In the genomic region with DNA sequence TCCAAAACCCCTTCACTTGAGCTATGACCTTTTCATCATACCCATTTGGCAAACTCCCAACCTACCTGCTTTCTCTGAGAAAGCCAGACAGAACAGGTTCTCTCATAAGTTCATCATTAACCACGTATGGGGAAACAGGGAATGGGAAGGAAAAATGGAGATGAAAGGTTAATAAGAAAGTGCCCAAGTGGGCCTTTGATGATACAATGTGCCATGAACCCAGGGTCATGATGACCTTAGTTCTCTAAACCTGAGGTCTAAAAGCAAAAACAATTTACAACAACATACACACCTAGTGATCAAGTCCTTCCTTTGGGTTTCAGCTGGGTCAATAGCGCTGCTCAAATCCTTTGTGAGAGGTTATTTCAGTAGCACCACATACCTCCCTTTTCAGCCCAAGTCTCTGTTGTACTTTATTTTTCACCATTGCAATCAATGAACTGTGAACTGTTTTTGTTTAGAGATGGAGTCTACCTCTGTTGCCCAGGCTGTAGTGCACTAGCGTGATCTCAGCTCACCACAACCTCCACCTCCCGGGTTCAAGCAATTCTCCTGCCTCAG, we compare ENCODE assay signal across 1 cellular context.
TF ChIP-seq lines count a peak whose summit lies in the region.

No MANE protein-coding gene starts in this region.

TF ChIP-seq in HepG2, 621 proteins besides CTCF, POLR2A, EP300 and RAD21 (continued from another document and continues in another):
- TF ChIP-seq ETV5 (CRISPR knock-in tag; IDR thresholded peaks at IDR 0.05; ENCODE audit: borderline replicate concordance) (peak; percentile 49; the same call in 1 of the 2 replicates), REXO4 (CRISPR knock-in tag; IDR thresholded peaks at IDR 0.05; ENCODE audit: borderline replicate concordance) (no peak), HMG20B (CRISPR knock-in tag; conservative IDR thresholded peaks at IDR 0.05) (0 out of 2 replicates have a peak, but pooled peaks have one; percentile 24), ZSCAN31 (CRISPR knock-in tag; IDR thresholded peaks at IDR 0.05; ENCODE audit: low read depth) (no peak), SP2 (CRISPR knock-in tag; IDR thresholded peaks at IDR 0.05) (no peak), CREM (IDR thresholded peaks at IDR 0.05) (peak; percentile 80), CREM (CRISPR knock-in tag; IDR thresholded peaks at IDR 0.05) (no peak), ZNF256 (CRISPR knock-in tag; conservative IDR thresholded peaks at IDR 0.05) (no peak), EZH2 (conservative IDR thresholded peaks at IDR 0.05; ENCODE audit: low read depth, low read length) (no peak), ZNF331 (CRISPR knock-in tag; IDR thresholded peaks at IDR 0.05) (peak; percentile 78; the same call in 1 of the 2 replicates), ZNF652 (CRISPR knock-in tag; IDR thresholded peaks at IDR 0.05; ENCODE audit: borderline replicate concordance, low read depth) (peak; percentile 49; the same call in 1 of the 2 replicates), ASH2L (IDR thresholded peaks at IDR 0.05; ENCODE audit: insufficient read length, low read depth, low read length) (peak; percentile 80), ZNF569 (CRISPR knock-in tag; IDR thresholded peaks at IDR 0.05; ENCODE audit: borderline replicate concordance) (no peak), IKZF1 (IDR thresholded peaks at IDR 0.05) (no peak), ZNF468 (CRISPR knock-in tag; IDR thresholded peaks at IDR 0.05) (no peak), KMT2B (CRISPR knock-in tag; IDR thresholded peaks at IDR 0.05) (no peak), KLF15 (CRISPR knock-in tag; IDR thresholded peaks at IDR 0.05; ENCODE audit: borderline replicate concordance) (no peak), SETDB1 (CRISPR knock-in tag; IDR thresholded peaks at IDR 0.05; ENCODE audit: borderline replicate concordance) (no peak), HDAC1 (CRISPR knock-in tag; IDR thresholded peaks at IDR 0.05) (peak; percentile 89), PHF8 (CRISPR knock-in tag; IDR thresholded peaks at IDR 0.05) (no peak), RELA (CRISPR knock-in tag; IDR thresholded peaks at IDR 0.05) (no peak), ZNF3 (CRISPR knock-in tag; IDR thresholded peaks at IDR 0.05) (peak; percentile 89), NFYB (CRISPR knock-in tag; IDR thresholded peaks at IDR 0.05) (no peak), ZMAT3 (CRISPR knock-in tag; conservative IDR thresholded peaks at IDR 0.05) (peak; percentile 61; the same call in 1 of the 2 replicates), ZNF224 (CRISPR knock-in tag; IDR thresholded peaks at IDR 0.05) (no peak), MEIS2 (CRISPR knock-in tag; IDR thresholded peaks at IDR 0.05) (0 out of 2 replicates have a peak, but pooled peaks have one; percentile 33), SCMH1 (CRISPR knock-in tag; IDR thresholded peaks at IDR 0.05; ENCODE audit: borderline replicate concordance) (no peak), ZNF720 (CRISPR knock-in tag; IDR thresholded peaks at IDR 0.05) (no peak)
- TF ChIP-seq, protein P1, sequence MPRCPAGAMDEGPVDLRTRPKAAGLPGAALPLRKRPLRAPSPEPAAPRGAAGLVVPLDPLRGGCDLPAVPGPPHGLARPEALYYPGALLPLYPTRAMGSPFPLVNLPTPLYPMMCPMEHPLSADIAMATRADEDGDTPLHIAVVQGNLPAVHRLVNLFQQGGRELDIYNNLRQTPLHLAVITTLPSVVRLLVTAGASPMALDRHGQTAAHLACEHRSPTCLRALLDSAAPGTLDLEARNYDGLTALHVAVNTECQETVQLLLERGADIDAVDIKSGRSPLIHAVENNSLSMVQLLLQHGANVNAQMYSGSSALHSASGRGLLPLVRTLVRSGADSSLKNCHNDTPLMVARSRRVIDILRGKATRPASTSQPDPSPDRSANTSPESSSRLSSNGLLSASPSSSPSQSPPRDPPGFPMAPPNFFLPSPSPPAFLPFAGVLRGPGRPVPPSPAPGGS (CRISPR knock-in tag; IDR thresholded peaks at IDR 0.05), result no peak
- TF ChIP-seq, protein P2, sequence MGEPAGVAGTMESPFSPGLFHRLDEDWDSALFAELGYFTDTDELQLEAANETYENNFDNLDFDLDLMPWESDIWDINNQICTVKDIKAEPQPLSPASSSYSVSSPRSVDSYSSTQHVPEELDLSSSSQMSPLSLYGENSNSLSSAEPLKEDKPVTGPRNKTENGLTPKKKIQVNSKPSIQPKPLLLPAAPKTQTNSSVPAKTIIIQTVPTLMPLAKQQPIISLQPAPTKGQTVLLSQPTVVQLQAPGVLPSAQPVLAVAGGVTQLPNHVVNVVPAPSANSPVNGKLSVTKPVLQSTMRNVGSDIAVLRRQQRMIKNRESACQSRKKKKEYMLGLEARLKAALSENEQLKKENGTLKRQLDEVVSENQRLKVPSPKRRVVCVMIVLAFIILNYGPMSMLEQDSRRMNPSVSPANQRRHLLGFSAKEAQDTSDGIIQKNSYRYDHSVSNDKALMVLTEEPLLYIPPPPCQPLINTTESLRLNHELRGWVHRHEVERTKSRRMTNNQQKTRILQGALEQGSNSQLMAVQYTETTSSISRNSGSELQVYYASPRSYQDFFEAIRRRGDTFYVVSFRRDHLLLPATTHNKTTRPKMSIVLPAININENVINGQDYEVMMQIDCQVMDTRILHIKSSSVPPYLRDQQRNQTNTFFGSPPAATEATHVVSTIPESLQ (CRISPR knock-in tag; conservative IDR thresholded peaks at IDR 0.05), result no peak
- TF ChIP-seq, protein P3, sequence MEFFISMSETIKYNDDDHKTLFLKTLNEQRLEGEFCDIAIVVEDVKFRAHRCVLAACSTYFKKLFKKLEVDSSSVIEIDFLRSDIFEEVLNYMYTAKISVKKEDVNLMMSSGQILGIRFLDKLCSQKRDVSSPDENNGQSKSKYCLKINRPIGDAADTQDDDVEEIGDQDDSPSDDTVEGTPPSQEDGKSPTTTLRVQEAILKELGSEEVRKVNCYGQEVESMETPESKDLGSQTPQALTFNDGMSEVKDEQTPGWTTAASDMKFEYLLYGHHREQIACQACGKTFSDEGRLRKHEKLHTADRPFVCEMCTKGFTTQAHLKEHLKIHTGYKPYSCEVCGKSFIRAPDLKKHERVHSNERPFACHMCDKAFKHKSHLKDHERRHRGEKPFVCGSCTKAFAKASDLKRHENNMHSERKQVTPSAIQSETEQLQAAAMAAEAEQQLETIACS (CRISPR knock-in tag; IDR thresholded peaks at IDR 0.05), result no peak
- TF ChIP-seq, protein P4, sequence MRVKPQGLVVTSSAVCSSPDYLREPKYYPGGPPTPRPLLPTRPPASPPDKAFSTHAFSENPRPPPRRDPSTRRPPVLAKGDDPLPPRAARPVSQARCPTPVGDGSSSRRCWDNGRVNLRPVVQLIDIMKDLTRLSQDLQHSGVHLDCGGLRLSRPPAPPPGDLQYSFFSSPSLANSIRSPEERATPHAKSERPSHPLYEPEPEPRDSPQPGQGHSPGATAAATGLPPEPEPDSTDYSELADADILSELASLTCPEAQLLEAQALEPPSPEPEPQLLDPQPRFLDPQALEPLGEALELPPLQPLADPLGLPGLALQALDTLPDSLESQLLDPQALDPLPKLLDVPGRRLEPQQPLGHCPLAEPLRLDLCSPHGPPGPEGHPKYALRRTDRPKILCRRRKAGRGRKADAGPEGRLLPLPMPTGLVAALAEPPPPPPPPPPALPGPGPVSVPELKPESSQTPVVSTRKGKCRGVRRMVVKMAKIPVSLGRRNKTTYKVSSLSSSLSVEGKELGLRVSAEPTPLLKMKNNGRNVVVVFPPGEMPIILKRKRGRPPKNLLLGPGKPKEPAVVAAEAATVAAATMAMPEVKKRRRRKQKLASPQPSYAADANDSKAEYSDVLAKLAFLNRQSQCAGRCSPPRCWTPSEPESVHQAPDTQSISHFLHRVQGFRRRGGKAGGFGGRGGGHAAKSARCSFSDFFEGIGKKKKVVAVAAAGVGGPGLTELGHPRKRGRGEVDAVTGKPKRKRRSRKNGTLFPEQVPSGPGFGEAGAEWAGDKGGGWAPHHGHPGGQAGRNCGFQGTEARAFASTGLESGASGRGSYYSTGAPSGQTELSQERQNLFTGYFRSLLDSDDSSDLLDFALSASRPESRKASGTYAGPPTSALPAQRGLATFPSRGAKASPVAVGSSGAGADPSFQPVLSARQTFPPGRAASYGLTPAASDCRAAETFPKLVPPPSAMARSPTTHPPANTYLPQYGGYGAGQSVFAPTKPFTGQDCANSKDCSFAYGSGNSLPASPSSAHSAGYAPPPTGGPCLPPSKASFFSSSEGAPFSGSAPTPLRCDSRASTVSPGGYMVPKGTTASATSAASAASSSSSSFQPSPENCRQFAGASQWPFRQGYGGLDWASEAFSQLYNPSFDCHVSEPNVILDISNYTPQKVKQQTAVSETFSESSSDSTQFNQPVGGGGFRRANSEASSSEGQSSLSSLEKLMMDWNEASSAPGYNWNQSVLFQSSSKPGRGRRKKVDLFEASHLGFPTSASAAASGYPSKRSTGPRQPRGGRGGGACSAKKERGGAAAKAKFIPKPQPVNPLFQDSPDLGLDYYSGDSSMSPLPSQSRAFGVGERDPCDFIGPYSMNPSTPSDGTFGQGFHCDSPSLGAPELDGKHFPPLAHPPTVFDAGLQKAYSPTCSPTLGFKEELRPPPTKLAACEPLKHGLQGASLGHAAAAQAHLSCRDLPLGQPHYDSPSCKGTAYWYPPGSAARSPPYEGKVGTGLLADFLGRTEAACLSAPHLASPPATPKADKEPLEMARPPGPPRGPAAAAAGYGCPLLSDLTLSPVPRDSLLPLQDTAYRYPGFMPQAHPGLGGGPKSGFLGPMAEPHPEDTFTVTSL (CRISPR knock-in tag; IDR thresholded peaks at IDR 0.05; ENCODE audit: borderline replicate concordance), result peak; percentile 93
- TF ChIP-seq, protein P5, sequence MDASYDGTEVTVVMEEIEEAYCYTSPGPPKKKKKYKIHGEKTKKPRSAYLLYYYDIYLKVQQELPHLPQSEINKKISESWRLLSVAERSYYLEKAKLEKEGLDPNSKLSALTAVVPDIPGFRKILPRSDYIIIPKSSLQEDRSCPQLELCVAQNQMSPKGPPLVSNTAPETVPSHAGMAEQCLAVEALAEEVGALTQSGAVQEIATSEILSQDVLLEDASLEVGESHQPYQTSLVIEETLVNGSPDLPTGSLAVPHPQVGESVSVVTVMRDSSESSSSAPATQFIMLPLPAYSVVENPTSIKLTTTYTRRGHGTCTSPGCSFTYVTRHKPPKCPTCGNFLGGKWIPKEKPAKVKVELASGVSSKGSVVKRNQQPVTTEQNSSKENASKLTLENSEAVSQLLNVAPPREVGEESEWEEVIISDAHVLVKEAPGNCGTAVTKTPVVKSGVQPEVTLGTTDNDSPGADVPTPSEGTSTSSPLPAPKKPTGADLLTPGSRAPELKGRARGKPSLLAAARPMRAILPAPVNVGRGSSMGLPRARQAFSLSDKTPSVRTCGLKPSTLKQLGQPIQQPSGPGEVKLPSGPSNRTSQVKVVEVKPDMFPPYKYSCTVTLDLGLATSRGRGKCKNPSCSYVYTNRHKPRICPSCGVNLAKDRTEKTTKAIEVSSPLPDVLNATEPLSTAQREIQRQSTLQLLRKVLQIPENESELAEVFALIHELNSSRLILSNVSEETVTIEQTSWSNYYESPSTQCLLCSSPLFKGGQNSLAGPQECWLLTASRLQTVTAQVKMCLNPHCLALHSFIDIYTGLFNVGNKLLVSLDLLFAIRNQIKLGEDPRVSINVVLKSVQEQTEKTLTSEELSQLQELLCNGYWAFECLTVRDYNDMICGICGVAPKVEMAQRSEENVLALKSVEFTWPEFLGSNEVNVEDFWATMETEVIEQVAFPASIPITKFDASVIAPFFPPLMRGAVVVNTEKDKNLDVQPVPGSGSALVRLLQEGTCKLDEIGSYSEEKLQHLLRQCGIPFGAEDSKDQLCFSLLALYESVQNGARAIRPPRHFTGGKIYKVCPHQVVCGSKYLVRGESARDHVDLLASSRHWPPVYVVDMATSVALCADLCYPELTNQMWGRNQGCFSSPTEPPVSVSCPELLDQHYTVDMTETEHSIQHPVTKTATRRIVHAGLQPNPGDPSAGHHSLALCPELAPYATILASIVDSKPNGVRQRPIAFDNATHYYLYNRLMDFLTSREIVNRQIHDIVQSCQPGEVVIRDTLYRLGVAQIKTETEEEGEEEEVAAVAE (CRISPR knock-in tag; IDR thresholded peaks at IDR 0.05; ENCODE audit: borderline replicate concordance), result no peak
- TF ChIP-seq, protein P6, sequence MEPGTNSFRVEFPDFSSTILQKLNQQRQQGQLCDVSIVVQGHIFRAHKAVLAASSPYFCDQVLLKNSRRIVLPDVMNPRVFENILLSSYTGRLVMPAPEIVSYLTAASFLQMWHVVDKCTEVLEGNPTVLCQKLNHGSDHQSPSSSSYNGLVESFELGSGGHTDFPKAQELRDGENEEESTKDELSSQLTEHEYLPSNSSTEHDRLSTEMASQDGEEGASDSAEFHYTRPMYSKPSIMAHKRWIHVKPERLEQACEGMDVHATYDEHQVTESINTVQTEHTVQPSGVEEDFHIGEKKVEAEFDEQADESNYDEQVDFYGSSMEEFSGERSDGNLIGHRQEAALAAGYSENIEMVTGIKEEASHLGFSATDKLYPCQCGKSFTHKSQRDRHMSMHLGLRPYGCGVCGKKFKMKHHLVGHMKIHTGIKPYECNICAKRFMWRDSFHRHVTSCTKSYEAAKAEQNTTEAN (CRISPR knock-in tag; conservative IDR thresholded peaks at IDR 0.05), result peak; percentile 81
- TF ChIP-seq, protein P7, sequence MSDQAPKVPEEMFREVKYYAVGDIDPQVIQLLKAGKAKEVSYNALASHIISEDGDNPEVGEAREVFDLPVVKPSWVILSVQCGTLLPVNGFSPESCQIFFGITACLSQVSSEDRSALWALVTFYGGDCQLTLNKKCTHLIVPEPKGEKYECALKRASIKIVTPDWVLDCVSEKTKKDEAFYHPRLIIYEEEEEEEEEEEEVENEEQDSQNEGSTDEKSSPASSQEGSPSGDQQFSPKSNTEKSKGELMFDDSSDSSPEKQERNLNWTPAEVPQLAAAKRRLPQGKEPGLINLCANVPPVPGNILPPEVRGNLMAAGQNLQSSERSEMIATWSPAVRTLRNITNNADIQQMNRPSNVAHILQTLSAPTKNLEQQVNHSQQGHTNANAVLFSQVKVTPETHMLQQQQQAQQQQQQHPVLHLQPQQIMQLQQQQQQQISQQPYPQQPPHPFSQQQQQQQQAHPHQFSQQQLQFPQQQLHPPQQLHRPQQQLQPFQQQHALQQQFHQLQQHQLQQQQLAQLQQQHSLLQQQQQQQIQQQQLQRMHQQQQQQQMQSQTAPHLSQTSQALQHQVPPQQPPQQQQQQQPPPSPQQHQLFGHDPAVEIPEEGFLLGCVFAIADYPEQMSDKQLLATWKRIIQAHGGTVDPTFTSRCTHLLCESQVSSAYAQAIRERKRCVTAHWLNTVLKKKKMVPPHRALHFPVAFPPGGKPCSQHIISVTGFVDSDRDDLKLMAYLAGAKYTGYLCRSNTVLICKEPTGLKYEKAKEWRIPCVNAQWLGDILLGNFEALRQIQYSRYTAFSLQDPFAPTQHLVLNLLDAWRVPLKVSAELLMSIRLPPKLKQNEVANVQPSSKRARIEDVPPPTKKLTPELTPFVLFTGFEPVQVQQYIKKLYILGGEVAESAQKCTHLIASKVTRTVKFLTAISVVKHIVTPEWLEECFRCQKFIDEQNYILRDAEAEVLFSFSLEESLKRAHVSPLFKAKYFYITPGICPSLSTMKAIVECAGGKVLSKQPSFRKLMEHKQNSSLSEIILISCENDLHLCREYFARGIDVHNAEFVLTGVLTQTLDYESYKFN (CRISPR knock-in tag; conservative IDR thresholded peaks at IDR 0.05), result peak; percentile 98
- TF ChIP-seq, protein P8, sequence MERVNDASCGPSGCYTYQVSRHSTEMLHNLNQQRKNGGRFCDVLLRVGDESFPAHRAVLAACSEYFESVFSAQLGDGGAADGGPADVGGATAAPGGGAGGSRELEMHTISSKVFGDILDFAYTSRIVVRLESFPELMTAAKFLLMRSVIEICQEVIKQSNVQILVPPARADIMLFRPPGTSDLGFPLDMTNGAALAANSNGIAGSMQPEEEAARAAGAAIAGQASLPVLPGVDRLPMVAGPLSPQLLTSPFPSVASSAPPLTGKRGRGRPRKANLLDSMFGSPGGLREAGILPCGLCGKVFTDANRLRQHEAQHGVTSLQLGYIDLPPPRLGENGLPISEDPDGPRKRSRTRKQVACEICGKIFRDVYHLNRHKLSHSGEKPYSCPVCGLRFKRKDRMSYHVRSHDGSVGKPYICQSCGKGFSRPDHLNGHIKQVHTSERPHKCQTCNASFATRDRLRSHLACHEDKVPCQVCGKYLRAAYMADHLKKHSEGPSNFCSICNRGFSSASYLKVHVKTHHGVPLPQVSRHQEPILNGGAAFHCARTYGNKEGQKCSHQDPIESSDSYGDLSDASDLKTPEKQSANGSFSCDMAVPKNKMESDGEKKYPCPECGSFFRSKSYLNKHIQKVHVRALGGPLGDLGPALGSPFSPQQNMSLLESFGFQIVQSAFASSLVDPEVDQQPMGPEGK (CRISPR knock-in tag; IDR thresholded peaks at IDR 0.05), result peak; percentile 15; the same call in 1 of the 2 replicates
